ENCODE assay signal across 8 cellular contexts in the genomic region with DNA sequence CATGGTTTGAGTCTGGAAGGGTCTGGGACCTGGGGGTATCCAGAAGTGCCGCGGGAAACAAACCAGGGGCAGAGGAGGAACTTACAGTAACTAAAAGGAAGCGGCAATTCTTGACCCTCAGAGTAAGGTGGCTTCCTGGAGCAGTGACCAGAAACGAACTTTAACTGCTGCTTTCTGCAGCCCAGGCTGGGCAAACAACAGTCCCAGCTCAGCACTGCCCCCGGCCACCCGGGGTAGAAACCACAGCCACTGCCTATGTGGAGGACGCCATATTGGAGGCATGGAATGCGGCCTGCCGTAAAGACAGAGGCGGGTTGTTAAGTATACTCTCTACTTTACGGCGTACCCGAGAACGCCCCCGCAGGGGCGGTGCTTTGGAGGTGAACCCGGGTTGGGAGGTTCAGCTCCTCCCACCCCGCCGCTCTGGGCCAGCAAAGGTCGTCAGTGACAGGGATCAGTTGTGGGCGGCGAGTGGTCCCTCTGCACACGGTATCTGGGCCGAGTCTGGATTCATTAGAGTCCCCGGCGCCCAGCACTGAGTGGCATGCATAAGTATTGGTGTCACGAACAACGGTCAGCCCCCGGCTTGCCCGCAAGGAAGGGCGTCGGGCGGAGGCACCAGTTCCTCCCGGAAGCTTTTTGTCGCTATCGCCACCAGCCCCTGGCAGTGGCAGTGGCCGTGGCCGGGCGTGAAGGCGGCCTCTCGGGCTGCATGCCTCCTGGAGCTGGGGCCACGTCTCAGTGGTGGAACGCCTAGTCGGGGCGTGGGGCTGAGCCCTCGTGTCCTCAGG. TPM values are rescaled to one million over a fixed set of nuclear protein-coding genes. Genes with fewer than 3 reads are reported as not detected.
DNase-seq lines count a peak whose midpoint lies in the region; ATAC-seq and TF ChIP-seq lines count a peak whose summit lies in the region.

A gene with protein sequence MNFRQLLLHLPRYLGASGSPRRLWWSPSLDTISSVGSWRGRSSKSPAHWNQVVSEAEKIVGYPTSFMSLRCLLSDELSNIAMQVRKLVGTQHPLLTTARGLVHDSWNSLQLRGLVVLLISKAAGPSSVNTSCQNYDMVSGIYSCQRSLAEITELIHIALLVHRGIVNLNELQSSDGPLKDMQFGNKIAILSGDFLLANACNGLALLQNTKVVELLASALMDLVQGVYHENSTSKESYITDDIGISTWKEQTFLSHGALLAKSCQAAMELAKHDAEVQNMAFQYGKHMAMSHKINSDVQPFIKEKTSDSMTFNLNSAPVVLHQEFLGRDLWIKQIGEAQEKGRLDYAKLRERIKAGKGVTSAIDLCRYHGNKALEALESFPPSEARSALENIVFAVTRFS (minus strand): TSS at position 282 of the 791 bp plus-strand sequence. CDS start 279 bp downstream, at position 3.

- H3K27me3 Mint-ChIP-seq in activated T-cell treated with anti-CD3 and anti-CD28 coated beads, Interleukin-2, amount 50 U/mL, for 4 hours (ENCODE audit: low read depth): no peaks in the 10 kb centered on the region

- peak within 1 kb of the TSS; percentile 45 to 76 for H3K4me3 ChIP-seq in DND-41 (ENCODE audit: low read depth in 1 of 2, low read length in 2 of 2)
- peak within 1 kb of the TSS; percentile 27 for H3K4me3 ChIP-seq in KMS-11 (IDR thresholded peaks at IDR 0.05; ENCODE audit: insufficient read depth, low read depth, low read length)
- H3K4me3 ChIP-seq in Panc1 (ENCODE audit: low read depth in 2 of 2, low read length in 2 of 2): peak within 1 kb of the TSS; percentile 89 to 98
- peak within 1 kb of the TSS; percentile 69 to 84 (median 70) for H3K4me3 ChIP-seq in esophagus muscularis mucosa
- peak within 1 kb of the TSS; percentile 77 to 99 for H3K4me3 ChIP-seq in muscle layer of duodenum (ENCODE audit: low read depth in 1 of 2, low read length in 2 of 2)

- peak within 1 kb of the TSS; percentile 71 for H3K9ac ChIP-seq in DND-41 (ENCODE audit: low read depth, low read length)
- peak within 1 kb of the TSS; percentile 61; the same call in 1 of the 2 replicates for H3K9ac ChIP-seq in KMS-11

- H3K4me2 ChIP-seq in DND-41 (ENCODE audit: insufficient read depth, low read length): peak within 1 kb of the TSS; percentile 85
- H3K4me2 ChIP-seq in KMS-11: peak within 1 kb of the TSS; percentile 50

- H3K27me3 ChIP-seq in DND-41 (ENCODE audit: insufficient read depth, low read length, poor library complexity) (no peaks in the 10 kb centered on the region), KMS-11 (ENCODE audit: insufficient read depth, low read depth) (no peaks in the 10 kb centered on the region), Panc1 (ENCODE audit: control insufficient read depth, insufficient read depth, low read length) (no peaks in the 10 kb centered on the region), esophagus muscularis mucosa (no peaks in the 10 kb centered on the region), muscle layer of duodenum (ENCODE audit: low read depth, low read length) (no peaks in the 10 kb centered on the region)

- peak; percentile 73 for TF ChIP-seq CTCF in DND-41 (IDR thresholded peaks at IDR 0.05; ENCODE audit: borderline replicate concordance, extremely low read depth, low read length, poor library complexity, severe bottlenecking)
- TF ChIP-seq CTCF in KMS-11 (conservative IDR thresholded peaks at IDR 0.05; ENCODE audit: low read depth, low read length): no peak; the same call in 1 of the 2 replicates
- TF ChIP-seq CTCF in Panc1 (IDR thresholded peaks at IDR 0.05): peak; percentile 84
- peak; percentile 11 to 50 (median 22) for TF ChIP-seq CTCF in esophagus muscularis mucosa (IDR thresholded peaks at IDR 0.05)

- TF ChIP-seq EP300 in esophagus muscularis mucosa (IDR thresholded peaks at IDR 0.05): no peak

- intact Hi-C loops in Panc1 (cut with micrococcal nuclease; ENCODE audit: unreplicated experiment): no loop called here
- intact Hi-C loops in esophagus muscularis mucosa (cut with DNase I): loop anchor here (10.0 kb wide), 1 partner anchor 195 kb away; no protein-coding TSS in a partner anchor

- H3K9me3 ChIP-seq in DND-41 (ENCODE audit: insufficient read depth, low read length, severe bottlenecking) (no peaks in the 10 kb centered on the region), Panc1 (ENCODE audit: control insufficient read depth, insufficient read depth, low read depth, low read length) (no peaks in the 10 kb centered on the region), esophagus muscularis mucosa (no peaks in the 10 kb centered on the region), muscle layer of duodenum (ENCODE audit: control insufficient read depth in 1 of 2, low read length in 2 of 2) (no peaks in the 10 kb centered on the region)

- H3K79me2 ChIP-seq in DND-41 (ENCODE audit: insufficient read depth, low read length): peaks cover 47% of the 10 kb centered on the region
- no peaks in the 10 kb centered on the region for H3K79me2 ChIP-seq in KMS-11 (ENCODE audit: insufficient read depth, low read depth)

- CTCF ChIA-PET in Panc1 (lab: Charles Lee): interaction anchor here (0.6 to 2.8 kb wide), 7 partner anchors 29 to 381 kb away, joined by 3 to 12 read pairs (median 5); no protein-coding TSS in a partner anchor

- no peaks in the 10 kb centered on the region; the same call in 1 of the 2 replicates for H3K36me3 ChIP-seq in DND-41 (ENCODE audit: insufficient read depth, low read length)
- H3K36me3 ChIP-seq in KMS-11 (ENCODE audit: insufficient read depth): no peaks in the 10 kb centered on the region
- H3K36me3 ChIP-seq in Panc1 (ENCODE audit: control insufficient read depth, insufficient read depth, low read length): no peaks in the 10 kb centered on the region
- H3K36me3 ChIP-seq in esophagus muscularis mucosa: peaks cover 0 to 6% (median 0%) of the 10 kb centered on the region in 4 donors
- H3K36me3 ChIP-seq in muscle layer of duodenum (ENCODE audit: control insufficient read depth in 1 of 2, insufficient read depth in 2 of 2, low read length in 2 of 2): no peaks in the 10 kb centered on the region

- BruUV-seq in Panc1 (replicated peaks; lab: Mats Ljungman, UMichigan): TSS peak; percentile 92

- WGBS in esophagus muscularis mucosa: 0% methylated on average over 4 of the region's 46 CpGs

- H3K4me1 ChIP-seq in DND-41 (ENCODE audit: insufficient read depth, low read length) (peaks cover 34% of the 10 kb centered on the region), KMS-11 (ENCODE audit: low read depth, poor library complexity, severe bottlenecking) (no peaks in the 10 kb centered on the region), Panc1 (ENCODE audit: control insufficient read depth, insufficient read depth, low read length) (peaks cover 15% of the 10 kb centered on the region), esophagus muscularis mucosa (peaks cover 8 to 24% (median 20%) of the 10 kb centered on the region in 4 donors), muscle layer of duodenum (ENCODE audit: control insufficient read depth in 1 of 2, insufficient read depth in 2 of 2, low read length in 2 of 2) (peaks cover 0 to 15% of the 10 kb centered on the region in 2 donors)

- ATAC-seq in DND-41 (ENCODE audit: insufficient read depth, low read depth) (peak; percentile 93), GM21737 (IDR thresholded peaks at IDR 0.05; ENCODE audit: unreplicated experiment) (peak; percentile 96), Panc1 (peak; percentile 98)
- ATAC-seq in activated T-cell treated with anti-CD3 and anti-CD28 coated beads, Interleukin-2, amount 50 U/mL, for 4 hours: peak; percentile 95 to 97

- H4K20me1 ChIP-seq in DND-41 (ENCODE audit: insufficient read depth, low read length): no peaks in the 10 kb centered on the region
- no peaks in the 10 kb centered on the region for H4K20me1 ChIP-seq in KMS-11 (ENCODE audit: insufficient read depth)

- H3K27ac ChIP-seq in DND-41 (ENCODE audit: low read length) (peak within 1 kb of the TSS; percentile 86), KMS-11 (peak within 1 kb of the TSS; percentile 65), Panc1 (ENCODE audit: low read length) (peak within 1 kb of the TSS; percentile 96), esophagus muscularis mucosa (replicated peaks in 1 of 4) (peak within 1 kb of the TSS; percentile 80 to 89 (median 87)), muscle layer of duodenum (ENCODE audit: low read length) (peak within 1 kb of the TSS; percentile 89)

- H3K4me1 Mint-ChIP-seq in activated T-cell treated with anti-CD3 and anti-CD28 coated beads, Interleukin-2, amount 50 U/mL, for 4 hours (ENCODE audit: low read depth): peaks cover 20% of the 10 kb centered on the region

- TF ChIP-seq POLR2A in esophagus muscularis mucosa (IDR thresholded peaks at IDR 0.05; ENCODE audit: low read depth): peak; percentile 43

- in situ Hi-C loops in Panc1 (cut with HindIII; ENCODE audit: low pct_unique_long_range_greater_than_20kb, low sequenced_read_pairs): no loop called here

- DNase-seq in DND-41 (peak; percentile 99), Panc1 (ENCODE audit: low read depth, low spot score) (peak; percentile 96), esophagus muscularis mucosa (ENCODE audit: extremely low spot score) (peak; percentile 97)
- DNase-seq in activated T-cell treated with anti-CD3 and anti-CD28 coated beads, Interleukin-2, amount 50 U/mL, for 4 hours: peak; percentile 97
- peak; percentile 98 for DNase-seq in stimulated activated CD8-positive, alpha-beta memory T cell treated with anti-CD3 and anti-CD28 coated beads, Interleukin-7, amount 100 ng/mL, for 4 hours (ENCODE audit: low read depth in 2 of 2)

- no peaks in the 10 kb centered on the region for H3K9me3 Mint-ChIP-seq in activated T-cell treated with anti-CD3 and anti-CD28 coated beads, Interleukin-2, amount 50 U/mL, for 4 hours

- POLR2A ChIA-PET in Panc1 (lab: Charles Lee): interaction anchor here (0.6 to 1.2 kb wide), 4 partner anchors 98 to 1733 kb away, joined by 3 to 8 read pairs (median 5); no protein-coding TSS in a partner anchor

- H3K36me3 Mint-ChIP-seq in activated T-cell treated with anti-CD3 and anti-CD28 coated beads, Interleukin-2, amount 50 U/mL, for 4 hours (ENCODE audit: insufficient read depth): peaks cover 3% of the 10 kb centered on the region

- peak within 1 kb of the TSS; percentile 91 for H3K4me3 Mint-ChIP-seq in activated T-cell treated with anti-CD3 and anti-CD28 coated beads, Interleukin-2, amount 50 U/mL, for 4 hours

- peak within 1 kb of the TSS; percentile 94 for H2AFZ ChIP-seq in DND-41 (ENCODE audit: low read depth, low read length)
- H2AFZ ChIP-seq in KMS-11 (ENCODE audit: low read depth): peak within 1 kb of the TSS; percentile 76

RNA-seq across cellular contexts. Expression of the gene that starts here (rescaled TPM):
- total RNA-seq in Panc1 (2021; ENCODE audit: unreplicated experiment) (17.7 TPM), esophagus muscularis mucosa (10 to 100 TPM in 1 of 4 donors, 1 to 10 TPM in 3; 6.6 to 10.8 (median 8.7) TPM)
- polyA plus RNA-seq in Panc1 (2012; ENCODE audit: insufficient read length): 10.6 TPM
- total RNA-seq in activated T-cell treated with anti-CD3 and anti-CD28 coated beads, Interleukin-2, amount 50 U/mL, for 4 hours: 10 to 100 TPM; 10.9 to 14.8 (median 12.6) TPM

Comparison
In these comparisons a context has a peak if more than half of its experiments do, and no peak if none do; other contexts are left out.
1. Peak in every context shown above with its lines: DNase-seq, ATAC-seq, H3K4me3 ChIP-seq and H3K27ac ChIP-seq.
2. H3K4me3 ChIP-seq: peak in every context shown above with its lines; median percentile 94 in Panc1; 88 in muscle layer of duodenum; 70 in esophagus muscularis mucosa; 60 in DND-41; 27 in KMS-11.